In the genomic region with DNA sequence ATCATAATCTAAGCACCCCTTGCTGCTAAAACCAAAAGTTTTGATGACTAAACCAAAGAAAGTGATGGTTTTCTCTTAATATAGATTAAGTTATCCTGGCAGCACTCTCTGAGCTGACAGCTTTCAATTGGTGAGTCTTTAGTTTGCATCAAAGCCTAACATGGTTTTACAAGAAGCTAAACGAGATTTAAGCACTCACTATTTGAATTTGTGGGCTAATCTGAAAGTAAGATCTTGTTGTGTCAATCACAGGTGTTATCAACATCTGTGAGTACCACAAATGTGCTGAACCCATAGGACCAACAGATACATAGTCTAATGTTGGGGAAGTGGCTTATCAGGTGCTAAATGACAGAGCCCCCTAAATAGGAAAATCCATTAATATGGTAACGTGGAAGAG, we compare ENCODE assay signal across 13 cellular contexts.
DNase-seq lines count a peak whose midpoint lies in the region; ATAC-seq and TF ChIP-seq lines count a peak whose summit lies in the region.
"Had no signal": no experiment of that assay in that cellular context is flagged by ENCODE, and none has a peak within 500 bp of the region (broad histone marks: within the 10 kb centered on the region; RNA-seq: fewer than 3 reads in every experiment).

No MANE protein-coding gene starts in this region.

- ATAC-seq in GM19035 (IDR thresholded peaks at IDR 0.05; ENCODE audit: unreplicated experiment) = peak; percentile 96
- ATAC-seq in HG02571 (IDR thresholded peaks at IDR 0.05; ENCODE audit: unreplicated experiment) = peak; percentile 89
- ATAC-seq in HG03196 (IDR thresholded peaks at IDR 0.05; ENCODE audit: unreplicated experiment) = peak; percentile 76

- H3K4me3 Mint-ChIP-seq in glutamatergic neuron (ENCODE audit: unreplicated experiment) = no peak overlapping the region
- H3K4me3 Mint-ChIP-seq: activated naive CD8-positive, alpha-beta T cell treated with anti-CD3 and anti-CD28 coated beads, Interleukin-2, amount 10 ng/mL, durations not matched to agents 7 days and 5 days had no signal

- no peaks in the 10 kb centered on the region for H3K4me1 Mint-ChIP-seq in glutamatergic neuron (ENCODE audit: low read depth, unreplicated experiment)
- H3K4me1 Mint-ChIP-seq: activated naive CD8-positive, alpha-beta T cell treated with anti-CD3 and anti-CD28 coated beads, Interleukin-2, amount 10 ng/mL, durations not matched to agents 7 days and 5 days had no signal

- no peak overlapping the region for H3K27ac Mint-ChIP-seq in glutamatergic neuron (ENCODE audit: unreplicated experiment)
- H3K27ac Mint-ChIP-seq: activated naive CD8-positive, alpha-beta T cell treated with anti-CD3 and anti-CD28 coated beads, Interleukin-2, amount 10 ng/mL, durations not matched to agents 7 days and 5 days had no signal

- TF ChIP-seq CTCF in GM06990 (IDR thresholded peaks at IDR 0.05; ENCODE audit: insufficient read depth, low read length, poor library complexity, severe bottlenecking) (no peak), glutamatergic neuron (IDR thresholded peaks at IDR 0.05; ENCODE audit: partially characterized antibody, unreplicated experiment) (no peak)

- no peaks in the 10 kb centered on the region for H3K36me3 ChIP-seq in GM06990 (ENCODE audit: control insufficient read depth, insufficient read depth, low read length)

- no peaks in the 10 kb centered on the region for H3K27me3 ChIP-seq in GM06990 (replicated peaks; ENCODE audit: control insufficient read depth, insufficient read depth, low read length)

- peak; percentile 57 for DNase-seq in GM06990 (ENCODE audit: extremely low read depth, insufficient read length)
- DNase-seq in NOMO-1 (lab: John Stamatoyannopoulos, UW; ENCODE audit: unreplicated experiment in 2 of 2) = no peak
- no peak for DNase-seq in glutamatergic neuron
- DNase-seq in NCI-H1417 treated with DMSO at 0.1 percent for 48 hours (lab: John Stamatoyannopoulos, UW) = no peak
- no peak for DNase-seq in COLO829 (ENCODE audit: low spot score)
- DNase-seq: activated naive CD8-positive, alpha-beta T cell treated with anti-CD3 and anti-CD28 coated beads, Interleukin-2, amount 10 ng/mL, durations not matched to agents 7 days and 5 days; DMS79; foreskin fibroblast; NCI-H526; occipital lobe had no signal

- no peak overlapping the region for H3K4me3 ChIP-seq in GM06990 (replicated peaks; ENCODE audit: low read depth, low read length)

- peaks cover 2% of the 10 kb centered on the region for H3K27me3 Mint-ChIP-seq in glutamatergic neuron (ENCODE audit: unreplicated experiment)

- H3K9me3 Mint-ChIP-seq in glutamatergic neuron (ENCODE audit: unreplicated experiment) = no peaks in the 10 kb centered on the region
- H3K9me3 Mint-ChIP-seq: activated naive CD8-positive, alpha-beta T cell treated with anti-CD3 and anti-CD28 coated beads, Interleukin-2, amount 10 ng/mL, durations not matched to agents 7 days and 5 days had no signal

- peaks cover 4% of the 10 kb centered on the region for H3K36me3 Mint-ChIP-seq in glutamatergic neuron (ENCODE audit: unreplicated experiment)
- H3K36me3 Mint-ChIP-seq: activated naive CD8-positive, alpha-beta T cell treated with anti-CD3 and anti-CD28 coated beads, Interleukin-2, amount 10 ng/mL, durations not matched to agents 7 days and 5 days had no signal
